In genomic region chr9:115616666-115617239, GRCh38 we compare ENCODE assay signal across 23 cellular contexts.
"Had no signal": no experiment of that assay in that cellular context is flagged by ENCODE, and none has a peak within 500 bp of the region (broad histone marks: within the 10 kb centered on the region; RNA-seq: fewer than 3 reads in every experiment).

No MANE protein-coding gene starts in this region.

- H3K4me1 ChIP-seq: adrenal gland, gastroesophageal sphincter, heart right ventricle, psoas muscle, testis, upper lobe of right lung had no signal

- DNase-seq: activated CD4-positive, alpha-beta T cell treated with anti-CD3 and anti-CD28 coated beads for 1 hour; activated CD8-positive, alpha-beta memory T cell treated with anti-CD3 and anti-CD28 coated beads for 24 hours; activated CD8-positive, alpha-beta memory T cell treated with anti-CD3 and anti-CD28 coated beads, Interleukin-2, amount 50 U/mL, for 48 hours; activated effector memory CD4-positive, alpha-beta T cell treated with anti-CD3 and anti-CD28 coated beads, Interleukin-2, amount 50 U/mL, for 16 hours; activated naive CD4-positive, alpha-beta T cell treated with anti-CD3 and anti-CD28 coated beads, Interleukin-2, amount 50 U/mL, for 16 hours; activated T-cell treated with anti-CD3 and anti-CD28 coated beads, Interleukin-2, amount 50 U/mL, for 72 hours; adrenal gland; heart right ventricle; left ventricle myocardium superior; mucosa of descending colon; naive B cell; psoas muscle; right cardiac atrium; stimulated activated CD4-positive, alpha-beta T cell treated with anti-CD3 and anti-CD28 coated beads, Interleukin-4, amount 100 ng/mL, for 24 hours; T-helper 2 cell; testis; upper lobe of right lung; WERI-Rb-1 had no signal

- H3K4me1 Mint-ChIP-seq: memory B cell; naive B cell; neural crest cell; stimulated activated effector memory CD8-positive, alpha-beta T cell treated with anti-CD3 and anti-CD28 coated beads, Interleukin-12 subunit alpha, Interleukin-12 subunit beta, amount 100 ng/mL, for 72 hours had no signal

- ATAC-seq: gastroesophageal sphincter, heart right ventricle, left ventricle myocardium superior, mucosa of descending colon, psoas muscle, right cardiac atrium, upper lobe of right lung had no signal

- H3K27me3 Mint-ChIP-seq: memory B cell, naive B cell had no signal

- H3K4me3 Mint-ChIP-seq: activated T-cell treated with anti-CD3 and anti-CD28 coated beads, Interleukin-2, amount 50 U/mL, for 72 hours; memory B cell; neural crest cell; stimulated activated effector memory CD8-positive, alpha-beta T cell treated with anti-CD3 and anti-CD28 coated beads, Interleukin-12 subunit alpha, Interleukin-12 subunit beta, amount 100 ng/mL, for 72 hours had no signal

- H3K36me3 ChIP-seq: adrenal gland, cardiac muscle cell, gastroesophageal sphincter, heart right ventricle, upper lobe of right lung, WERI-Rb-1 had no signal

- H3K9me3 ChIP-seq: adrenal gland, mucosa of descending colon, psoas muscle, testis, upper lobe of right lung had no signal

- H3K27ac Mint-ChIP-seq: activated T-cell treated with anti-CD3 and anti-CD28 coated beads, Interleukin-2, amount 50 U/mL, for 72 hours; memory B cell; naive B cell; stimulated activated effector memory CD8-positive, alpha-beta T cell treated with anti-CD3 and anti-CD28 coated beads, Interleukin-12 subunit alpha, Interleukin-12 subunit beta, amount 100 ng/mL, for 72 hours had no signal

- H3K27me3 ChIP-seq: adrenal gland, cardiac muscle cell, testis, upper lobe of right lung had no signal

- H3K4me3 ChIP-seq: adrenal gland, cardiac muscle cell, gastroesophageal sphincter, heart right ventricle, mucosa of descending colon, psoas muscle, testis, upper lobe of right lung had no signal

- H3K27ac ChIP-seq: adrenal gland, cardiac muscle cell, gastroesophageal sphincter, heart right ventricle, psoas muscle, testis, upper lobe of right lung, WERI-Rb-1 had no signal

- H3K36me3 Mint-ChIP-seq: memory B cell; naive B cell; stimulated activated effector memory CD8-positive, alpha-beta T cell treated with anti-CD3 and anti-CD28 coated beads, Interleukin-12 subunit alpha, Interleukin-12 subunit beta, amount 100 ng/mL, for 72 hours had no signal
